24 cellular contexts compared by ENCODE assay signal in the genomic region with DNA sequence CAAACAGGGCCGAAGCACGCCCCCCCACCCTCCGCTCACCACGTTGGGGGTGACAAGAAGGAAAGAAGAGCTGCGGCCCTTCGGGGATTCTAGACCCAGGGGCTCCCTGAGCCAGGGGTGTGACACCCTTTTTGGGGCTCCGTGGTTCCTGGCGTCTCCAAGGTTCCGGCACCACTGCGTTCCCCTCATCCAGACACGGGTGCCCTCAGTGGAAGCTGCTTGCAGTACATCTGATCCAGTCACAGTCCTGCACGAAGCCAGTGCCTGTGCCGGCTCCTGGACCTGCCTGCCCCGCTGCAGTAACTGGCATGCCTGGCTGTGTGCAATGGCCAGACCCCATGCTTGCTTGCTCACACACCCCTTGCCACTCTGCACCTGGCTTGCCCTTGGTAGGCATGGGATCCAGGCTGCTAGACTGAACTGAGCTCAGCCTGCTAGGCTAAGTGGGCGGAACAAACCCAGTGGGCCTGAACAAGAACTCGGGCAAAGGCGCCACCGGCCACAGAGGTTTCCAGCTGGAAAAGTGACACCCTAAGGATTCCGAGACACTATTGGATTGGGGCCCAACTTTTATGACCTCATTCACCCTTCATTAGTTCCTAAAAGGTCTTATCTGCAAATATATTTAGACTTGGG.
"Had no signal": no experiment of that assay in that cellular context is flagged by ENCODE, and none has a peak within 500 bp of the region (broad histone marks: within the 10 kb centered on the region; RNA-seq: fewer than 3 reads in every experiment).

No MANE protein-coding gene starts in this region.

- H3K27me3 ChIP-seq: breast epithelium, MG63, SJSA1 had no signal

- H3K9me3 ChIP-seq: breast epithelium, MG63, SJSA1 had no signal

- H3K4me1 ChIP-seq: breast epithelium, SJSA1 had no signal

- ATAC-seq: activated CD8-positive, alpha-beta T cell treated with anti-CD3 and anti-CD28 coated beads, Interleukin-2, amount 10 ng/mL, durations not matched to agents 7 days and 5 days; Panc1 had no signal

- H3K4me3 ChIP-seq: breast epithelium, MG63, SJSA1 had no signal

- DNase-seq: activated CD4-positive, alpha-beta T cell treated with anti-CD3 and anti-CD28 coated beads for 48 hours; activated CD4-positive, alpha-beta T cell treated with anti-CD3 and anti-CD28 coated beads, Interleukin-2, amount 50 U/mL, for 4 hours; activated CD4-positive, CD25-positive, alpha-beta regulatory T cell treated with anti-CD3 and anti-CD28 coated beads, Interleukin-2, amount 50 U/mL, for 72 hours; activated CD8-positive, alpha-beta memory T cell treated with anti-CD3 and anti-CD28 coated beads, Interleukin-2, amount 50 U/mL, for 48 hours; activated CD8-positive, alpha-beta T cell treated with anti-CD3 and anti-CD28 coated beads, Interleukin-2, amount 10 ng/mL, durations not matched to agents 7 days and 5 days; activated T-cell treated with anti-CD3 and anti-CD28 coated beads, Interleukin-2, amount 50 U/mL, for 1 hour; aorta; MG63; MV-4-11; NCI-H1092 treated with DMSO at 0.1 percent for 48 hours; NCI-H1417 treated with DMSO at 0.1 percent for 48 hours; NCI-H1694; NCI-H2029; NCI-H345; NCI-H510A; NCI-H526 treated with DMSO at 0.1 percent for 48 hours; NCI-H82; NK-92 treated with Interleukin-12 subunit alpha and Interleukin-12 subunit beta, amount 100 ng/mL, for 24 hours; OCI-M1; RPMI8226; SHP77 had no signal

- H3K36me3 ChIP-seq: breast epithelium, MG63, SJSA1 had no signal

- H3K27ac ChIP-seq: breast epithelium, SJSA1 had no signal
